Comparison of ENCODE assay signal across 17 cellular contexts in genomic region chr16:66554492-66554891, GRCh38. TPM values are rescaled to one million over a fixed set of nuclear protein-coding genes. Genes with fewer than 3 reads are reported as not detected.
DNase-seq lines count a peak whose midpoint lies in the region; ATAC-seq and TF ChIP-seq lines count a peak whose summit lies in the region.
"Had no signal": no experiment of that assay in that cellular context is flagged by ENCODE, and none has a peak within 500 bp of the region (broad histone marks: within the 10 kb centered on the region; RNA-seq: fewer than 3 reads in every experiment).

No MANE protein-coding gene starts in this region.

- H3K4me3 Mint-ChIP-seq in activated CD4-positive, alpha-beta T cell treated with anti-CD3 and anti-CD28 coated beads, Interleukin-2, amount 10 ng/mL, durations not matched to agents 7 days and 5 days, result peak overlapping the region; percentile 96
- peak overlapping the region; percentile 88 for H3K4me3 Mint-ChIP-seq in activated CD8-positive, alpha-beta T cell treated with anti-CD3 and anti-CD28 coated beads for 36 hours
- H3K4me3 Mint-ChIP-seq in natural killer cell treated with Interleukin-12 subunit alpha and Interleukin-12 subunit beta and Interleukin-15 and Interleukin-18, amount 100 ng/mL, for 72 hours, result peak overlapping the region; percentile 99
- H3K4me3 Mint-ChIP-seq: mesothelial cell of epicardium had no signal

- peaks cover 54% of the 10 kb centered on the region for H3K36me3 Mint-ChIP-seq in activated CD4-positive, alpha-beta T cell treated with anti-CD3 and anti-CD28 coated beads, Interleukin-2, amount 10 ng/mL, durations not matched to agents 7 days and 5 days (ENCODE audit: low read depth)
- peaks cover 43% of the 10 kb centered on the region for H3K36me3 Mint-ChIP-seq in activated CD8-positive, alpha-beta T cell treated with anti-CD3 and anti-CD28 coated beads for 36 hours (ENCODE audit: low read depth)
- peaks cover 38% of the 10 kb centered on the region for H3K36me3 Mint-ChIP-seq in natural killer cell treated with Interleukin-12 subunit alpha and Interleukin-12 subunit beta and Interleukin-15 and Interleukin-18, amount 100 ng/mL, for 72 hours

- peaks cover 75% of the 10 kb centered on the region for H3K4me1 Mint-ChIP-seq in activated CD4-positive, alpha-beta T cell treated with anti-CD3 and anti-CD28 coated beads, Interleukin-2, amount 10 ng/mL, durations not matched to agents 7 days and 5 days
- H3K4me1 Mint-ChIP-seq in activated CD8-positive, alpha-beta T cell treated with anti-CD3 and anti-CD28 coated beads for 36 hours (ENCODE audit: low read depth), result peaks cover 61% of the 10 kb centered on the region
- peaks cover 58 to 73% of the 10 kb centered on the region in 2 donors for H3K4me1 Mint-ChIP-seq in natural killer cell treated with Interleukin-12 subunit alpha and Interleukin-12 subunit beta and Interleukin-15 and Interleukin-18, amount 100 ng/mL, for 72 hours (ENCODE audit: low read depth in 2 of 2)

- ATAC-seq in activated CD8-positive, alpha-beta T cell treated with anti-CD3 and anti-CD28 coated beads for 36 hours, result no peak
- ATAC-seq in natural killer cell treated with Interleukin-12 subunit alpha and Interleukin-12 subunit beta and Interleukin-15 and Interleukin-18, amount 100 ng/mL, for 72 hours, result no peak
- ATAC-seq in GM18858 (IDR thresholded peaks at IDR 0.05; ENCODE audit: unreplicated experiment), result no peak

- POLR2A ChIA-PET in activated CD4-positive, alpha-beta T cell treated with anti-CD3 and anti-CD28 coated beads, Interleukin-2, amount 10 ng/mL, durations not matched to agents 7 days and 5 days (lab: Charles Lee), result no interaction called here
- POLR2A ChIA-PET in activated CD8-positive, alpha-beta T cell treated with anti-CD3 and anti-CD28 coated beads for 36 hours (lab: Charles Lee), result interaction anchor here (1.0 to 7.3 kb wide), 8 partner anchors 9 to 80 kb away, joined by 3 to 78 read pairs (median 4); no protein-coding TSS in a partner anchor

- intact Hi-C loops in activated CD8-positive, alpha-beta T cell treated with anti-CD3 and anti-CD28 coated beads for 36 hours (cut with micrococcal nuclease), result loop anchor here (5.0 kb wide), 1 partner anchor 48 kb away; the partner anchor contains the start of gene CMTM3

- CTCF ChIA-PET in activated CD4-positive, alpha-beta T cell treated with anti-CD3 and anti-CD28 coated beads, Interleukin-2, amount 10 ng/mL, durations not matched to agents 7 days and 5 days (lab: Charles Lee), result interaction anchor here (0.9 to 1.5 kb wide), 5 partner anchors 9 to 148 kb away, joined by 3 to 4 read pairs (median 3); no protein-coding TSS in a partner anchor
- CTCF ChIA-PET in activated CD8-positive, alpha-beta T cell treated with anti-CD3 and anti-CD28 coated beads for 36 hours (lab: Charles Lee), result interaction anchor here (1.0 to 4.9 kb wide), 4 partner anchors 9 to 147 kb away, joined by 3 to 41 read pairs (median 19); no protein-coding TSS in a partner anchor

- no peak for TF ChIP-seq CTCF in activated CD8-positive, alpha-beta T cell treated with anti-CD3 and anti-CD28 coated beads for 36 hours (IDR thresholded peaks at IDR 0.05)

- no peak overlapping the region for H3K27ac Mint-ChIP-seq in activated CD4-positive, alpha-beta T cell treated with anti-CD3 and anti-CD28 coated beads, Interleukin-2, amount 10 ng/mL, durations not matched to agents 7 days and 5 days
- H3K27ac Mint-ChIP-seq in activated CD8-positive, alpha-beta T cell treated with anti-CD3 and anti-CD28 coated beads for 36 hours, result peak overlapping the region; percentile 92
- H3K27ac Mint-ChIP-seq in natural killer cell treated with Interleukin-12 subunit alpha and Interleukin-12 subunit beta and Interleukin-15 and Interleukin-18, amount 100 ng/mL, for 72 hours, result peak overlapping the region; percentile 96 to 97
- H3K27ac Mint-ChIP-seq: mesothelial cell of epicardium had no signal

- H3K9me3 Mint-ChIP-seq in activated CD4-positive, alpha-beta T cell treated with anti-CD3 and anti-CD28 coated beads, Interleukin-2, amount 10 ng/mL, durations not matched to agents 7 days and 5 days, result no peaks in the 10 kb centered on the region
- no peaks in the 10 kb centered on the region for H3K9me3 Mint-ChIP-seq in activated CD8-positive, alpha-beta T cell treated with anti-CD3 and anti-CD28 coated beads for 36 hours
- no peaks in the 10 kb centered on the region for H3K9me3 Mint-ChIP-seq in natural killer cell treated with Interleukin-12 subunit alpha and Interleukin-12 subunit beta and Interleukin-15 and Interleukin-18, amount 100 ng/mL, for 72 hours
- H3K9me3 Mint-ChIP-seq: mesothelial cell of epicardium had no signal

- no peaks in the 10 kb centered on the region for H3K27me3 Mint-ChIP-seq in activated CD4-positive, alpha-beta T cell treated with anti-CD3 and anti-CD28 coated beads, Interleukin-2, amount 10 ng/mL, durations not matched to agents 7 days and 5 days
- H3K27me3 Mint-ChIP-seq in activated CD8-positive, alpha-beta T cell treated with anti-CD3 and anti-CD28 coated beads for 36 hours, result no peaks in the 10 kb centered on the region
- H3K27me3 Mint-ChIP-seq in natural killer cell treated with Interleukin-12 subunit alpha and Interleukin-12 subunit beta and Interleukin-15 and Interleukin-18, amount 100 ng/mL, for 72 hours, result no peaks in the 10 kb centered on the region

- no peak for DNase-seq in activated CD4-positive, alpha-beta T cell treated with anti-CD3 and anti-CD28 coated beads, Interleukin-2, amount 10 ng/mL, durations not matched to agents 7 days and 5 days
- DNase-seq in activated CD4-positive, alpha-beta T cell treated with anti-CD3 and anti-CD28 coated beads for 4 hours, result no peak
- no peak for DNase-seq in activated CD8-positive, alpha-beta T cell treated with anti-CD3 and anti-CD28 coated beads for 36 hours
- DNase-seq in natural killer cell treated with Interleukin-12 subunit alpha and Interleukin-12 subunit beta and Interleukin-15 and Interleukin-18, amount 100 ng/mL, for 72 hours (ENCODE audit: low spot score), result no peak
- DNase-seq in NCI-H510A treated with DMSO at 0.1 percent for 48 hours (lab: John Stamatoyannopoulos, UW), result no peak
- DNase-seq: activated CD8-positive, alpha-beta memory T cell treated with anti-CD3 and anti-CD28 coated beads for 24 hours; dermis blood vessel endothelial cell; NCI-H1092 treated with DMSO at 0.1 percent for 48 hours; NCI-H345; posterior cingulate gyrus; stimulated activated CD8-positive, alpha-beta memory T cell treated with anti-CD3 and anti-CD28 coated beads, Interleukin-4, amount 100 ng/mL, for 48 hours had no signal

RNA-seq across cellular contexts. Expression of gene CKLF, which starts 2.1 kb away (rescaled TPM):
- total RNA-seq in activated CD4-positive, alpha-beta T cell treated with anti-CD3 and anti-CD28 coated beads, Interleukin-2, amount 10 ng/mL, durations not matched to agents 7 days and 5 days, result 100 to 1,000 TPM; 124 to 132 TPM
- 10 to 100 TPM; 99.0 to 99.7 TPM for total RNA-seq in activated CD8-positive, alpha-beta T cell treated with anti-CD3 and anti-CD28 coated beads for 36 hours
- 10 to 100 TPM; 71.2 to 78.6 TPM for total RNA-seq in natural killer cell treated with Interleukin-12 subunit alpha and Interleukin-12 subunit beta and Interleukin-15 and Interleukin-18, amount 100 ng/mL, for 72 hours

RNA-seq across cellular contexts. Expression of gene TK2, which starts 4.6 kb away (rescaled TPM):
- total RNA-seq in activated CD4-positive, alpha-beta T cell treated with anti-CD3 and anti-CD28 coated beads, Interleukin-2, amount 10 ng/mL, durations not matched to agents 7 days and 5 days, result 1 to 10 TPM; 7.4 to 9.3 TPM
- total RNA-seq in activated CD8-positive, alpha-beta T cell treated with anti-CD3 and anti-CD28 coated beads for 36 hours, result 1 to 10 TPM; 3.2 to 4.4 TPM
- total RNA-seq in natural killer cell treated with Interleukin-12 subunit alpha and Interleukin-12 subunit beta and Interleukin-15 and Interleukin-18, amount 100 ng/mL, for 72 hours, result 1 to 10 TPM; 5.9 to 6.3 TPM

RNA-seq across cellular contexts. Expression of gene CMTM1, which starts 11.7 kb away (rescaled TPM):
- total RNA-seq in activated CD4-positive, alpha-beta T cell treated with anti-CD3 and anti-CD28 coated beads, Interleukin-2, amount 10 ng/mL, durations not matched to agents 7 days and 5 days, result 10 to 100 TPM; 12.3 to 15.3 TPM
- total RNA-seq in activated CD8-positive, alpha-beta T cell treated with anti-CD3 and anti-CD28 coated beads for 36 hours, result 1 to 10 TPM; 5.4 to 6.2 TPM
- total RNA-seq in natural killer cell treated with Interleukin-12 subunit alpha and Interleukin-12 subunit beta and Interleukin-15 and Interleukin-18, amount 100 ng/mL, for 72 hours, result 10 to 100 TPM in 1 of 2 donors, 1 to 10 TPM in 1; 7.2 to 11.6 TPM
- total RNA-seq: vagina had no signal

RNA-seq across cellular contexts. Expression of gene CMTM2, which starts 24.8 kb away (rescaled TPM):
- total RNA-seq in activated CD4-positive, alpha-beta T cell treated with anti-CD3 and anti-CD28 coated beads, Interleukin-2, amount 10 ng/mL, durations not matched to agents 7 days and 5 days, result under 1 TPM; 0.73 to 0.97 TPM
- under 1 TPM in 1 of 2 experiments, not detected in 1; 0.29 TPM for total RNA-seq in activated CD8-positive, alpha-beta T cell treated with anti-CD3 and anti-CD28 coated beads for 36 hours
- under 1 TPM; 0.45 to 0.67 TPM for total RNA-seq in natural killer cell treated with Interleukin-12 subunit alpha and Interleukin-12 subunit beta and Interleukin-15 and Interleukin-18, amount 100 ng/mL, for 72 hours
- total RNA-seq: A673, fibroblast of villous mesenchyme, HT1080, vagina had no signal

RNA-seq across cellular contexts. Expression of gene CMTM3, which starts 50.0 kb away (rescaled TPM):
- 100 to 1,000 TPM; 100 to 107 TPM for total RNA-seq in activated CD4-positive, alpha-beta T cell treated with anti-CD3 and anti-CD28 coated beads, Interleukin-2, amount 10 ng/mL, durations not matched to agents 7 days and 5 days
- total RNA-seq in activated CD8-positive, alpha-beta T cell treated with anti-CD3 and anti-CD28 coated beads for 36 hours, result 10 to 100 TPM; 48.0 to 49.4 TPM
- total RNA-seq in natural killer cell treated with Interleukin-12 subunit alpha and Interleukin-12 subunit beta and Interleukin-15 and Interleukin-18, amount 100 ng/mL, for 72 hours, result 10 to 100 TPM; 43.8 to 49.7 TPM
